In the genomic region with DNA sequence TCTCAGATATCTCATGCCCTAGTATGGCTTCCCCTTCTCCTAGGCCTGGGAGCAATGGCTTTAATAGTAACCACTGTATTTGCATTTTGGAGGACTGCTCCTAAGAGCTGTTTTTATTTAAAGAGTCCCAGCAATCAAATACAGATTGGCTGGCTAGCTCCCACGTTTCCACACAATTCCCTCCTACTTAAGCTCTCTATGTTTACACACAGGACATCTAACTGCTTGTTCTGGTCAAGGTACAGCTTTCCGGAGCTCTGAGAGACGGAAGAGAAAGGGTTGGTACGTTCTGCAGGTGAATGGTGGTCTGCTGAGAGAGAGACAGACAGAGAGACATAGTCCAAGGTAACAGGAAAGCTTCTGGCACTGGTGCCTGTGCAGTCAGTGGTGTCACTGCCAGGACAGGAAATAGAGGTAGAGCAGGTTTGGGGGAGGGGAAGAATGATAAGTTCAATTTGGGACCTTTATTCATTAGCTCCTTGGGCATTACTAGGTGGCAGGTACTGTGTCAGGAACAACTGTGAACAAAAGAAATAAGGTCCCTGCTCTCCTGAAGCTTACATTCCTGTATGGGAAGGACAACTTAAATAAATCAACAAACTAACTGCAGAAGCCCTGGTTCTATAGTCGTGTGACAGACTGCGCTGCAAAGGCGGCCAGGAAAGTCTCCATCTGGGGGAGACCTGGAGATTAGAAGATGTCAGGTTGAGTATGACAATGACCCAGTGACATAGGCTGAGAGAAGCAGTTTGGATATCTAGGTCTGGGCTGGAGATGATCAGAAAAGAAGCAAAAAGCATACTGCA, we compare ENCODE assay signal across 8 cellular contexts. TPM values are rescaled to one million over a fixed set of nuclear protein-coding genes. Genes with fewer than 3 reads are reported as not detected.
A peak's percentile ranks its signal among the peaks of the same experiment; 100 is the strongest.
DNase-seq lines count a peak whose midpoint lies in the region; ATAC-seq and TF ChIP-seq lines count a peak whose summit lies in the region.

No MANE protein-coding gene starts in this region.

- no peaks in the 10 kb centered on the region for H3K27me3 ChIP-seq in CD4-positive, alpha-beta memory T cell (ENCODE audit: insufficient read depth, low read length)
- no peaks in the 10 kb centered on the region for H3K27me3 ChIP-seq in body of pancreas
- no peaks in the 10 kb centered on the region for H3K27me3 ChIP-seq in foreskin keratinocyte
- H3K27me3 ChIP-seq in psoas muscle (ENCODE audit: insufficient read depth in 3 of 3, low read length in 2 of 3) = no peaks in the 10 kb centered on the region

- peaks cover 17 to 39% (median 26%) of the 10 kb centered on the region in 4 donors for H3K4me1 Mint-ChIP-seq in CD4-positive, alpha-beta memory T cell
- peaks cover 15 to 38% (median 37%) of the 10 kb centered on the region in 4 donors for H3K4me1 Mint-ChIP-seq in naive thymus-derived CD8-positive, alpha-beta T cell

- H3K4me3 Mint-ChIP-seq in CD4-positive, alpha-beta memory T cell = peak overlapping the region in 7 of 8 donors; percentile 57 to 91 (median 83)
- peak overlapping the region in 9 of 10 donors; percentile 18 to 93 (median 72) for H3K4me3 Mint-ChIP-seq in naive thymus-derived CD8-positive, alpha-beta T cell

- H3K4me1 ChIP-seq in CD4-positive, alpha-beta memory T cell (ENCODE audit: insufficient read depth, low read length) = peaks cover 19% of the 10 kb centered on the region
- peaks cover 36% of the 10 kb centered on the region for H3K4me1 ChIP-seq in body of pancreas
- H3K4me1 ChIP-seq in foreskin keratinocyte = no peaks in the 10 kb centered on the region
- peaks cover 23% of the 10 kb centered on the region for H3K4me1 ChIP-seq in psoas muscle

- no peaks in the 10 kb centered on the region for H3K36me3 ChIP-seq in CD4-positive, alpha-beta memory T cell (ENCODE audit: insufficient read depth, low read length)
- H3K36me3 ChIP-seq in body of pancreas (replicated peaks in 1 of 2; ENCODE audit: insufficient read depth in 1 of 2, low read depth in 2 of 2) (no peaks in the 10 kb centered on the region), psoas muscle (ENCODE audit: insufficient read depth in 1 of 2, low read depth in 1 of 2) (no peaks in the 10 kb centered on the region)

- POLR2A ChIA-PET in CD4-positive, alpha-beta memory T cell (lab: Charles Lee; ENCODE audit: partially characterized antibody) = no interaction called here
- POLR2A ChIA-PET in naive thymus-derived CD8-positive, alpha-beta T cell (lab: Charles Lee) = no interaction called here

- H3K27ac Mint-ChIP-seq in CD4-positive, alpha-beta memory T cell = peak overlapping the region; percentile 53 to 95 (median 83)
- peak overlapping the region; percentile 22 to 97 (median 93) for H3K27ac Mint-ChIP-seq in naive thymus-derived CD8-positive, alpha-beta T cell

- peak; percentile 53 for ATAC-seq in body of pancreas
- ATAC-seq in naive thymus-derived CD8-positive, alpha-beta T cell = no peak
- ATAC-seq in foreskin keratinocyte = no peak
- no peak for ATAC-seq in psoas muscle

- H3K27ac ChIP-seq in CD4-positive, alpha-beta memory T cell (ENCODE audit: low read depth, low read length) = no peak overlapping the region
- peak overlapping the region; percentile 66 to 90 (median 84) for H3K27ac ChIP-seq in body of pancreas
- H3K27ac ChIP-seq in foreskin keratinocyte = no peak overlapping the region
- H3K27ac ChIP-seq in psoas muscle = no peak overlapping the region

- intact Hi-C loops in CD4-positive, alpha-beta memory T cell (cut with micrococcal nuclease) = no loop called here
- intact Hi-C loops in body of pancreas (cut with DNase I) = no loop called here
- intact Hi-C loops in psoas muscle (cut with DNase I) = no loop called here

- CTCF ChIA-PET in CD4-positive, alpha-beta memory T cell (lab: Charles Lee; ENCODE audit: partially characterized antibody) = interaction anchor here (1.0 kb wide), 1 partner anchor 21 kb away, joined by 3 read pairs; no protein-coding TSS in a partner anchor

- DNase-seq in CD4-positive, alpha-beta memory T cell = no peak
- DNase-seq in NAMALWA (ENCODE audit: low spot score) (peak; percentile 50), body of pancreas (peak; percentile 63 to 85 (median 80)), foreskin keratinocyte (no peak), germinal center (ENCODE audit: low spot score) (no peak), psoas muscle (no peak), GM19240 (ENCODE audit: insufficient read length, low spot score) (no peak)
- no peak for DNase-seq in naive thymus-derived CD8-positive, alpha-beta T cell

- no peak for TF ChIP-seq CTCF in body of pancreas (IDR thresholded peaks at IDR 0.05)
- no peak for TF ChIP-seq CTCF in foreskin keratinocyte (conservative IDR thresholded peaks at IDR 0.05)
- TF ChIP-seq CTCF in psoas muscle (IDR thresholded peaks at IDR 0.05) = no peak

- 33 to 34% methylated on average over 7 of the region's 7 CpGs for WGBS in body of pancreas, 2 donors
- WGBS in psoas muscle, 3 donors = 87 to 91% (median 91%) methylated on average over 7 of the region's 7 CpGs

- no peaks in the 10 kb centered on the region for H3K27me3 Mint-ChIP-seq in CD4-positive, alpha-beta memory T cell
- no peaks in the 10 kb centered on the region for H3K27me3 Mint-ChIP-seq in naive thymus-derived CD8-positive, alpha-beta T cell

- no peaks in the 10 kb centered on the region for H3K9me3 ChIP-seq in CD4-positive, alpha-beta memory T cell (ENCODE audit: control insufficient read depth in 1 of 2, low read length in 2 of 2)
- H3K9me3 ChIP-seq in body of pancreas = no peaks in the 10 kb centered on the region
- H3K9me3 ChIP-seq in psoas muscle = no peaks in the 10 kb centered on the region

- no peak overlapping the region for H3K4me3 ChIP-seq in CD4-positive, alpha-beta memory T cell (ENCODE audit: low read length in 2 of 2)
- H3K4me3 ChIP-seq in body of pancreas (no peak overlapping the region), psoas muscle (no peak overlapping the region)

- peak in 2 of 3 donors; percentile 39 to 49 for TF ChIP-seq POLR2A in body of pancreas (IDR thresholded peaks at IDR 0.05)

- H3K36me3 Mint-ChIP-seq in CD4-positive, alpha-beta memory T cell = peaks cover 0 to 1% of the 10 kb centered on the region in 2 donors
- H3K36me3 Mint-ChIP-seq in naive thymus-derived CD8-positive, alpha-beta T cell = peaks cover 0 to 2% (median 0%) of the 10 kb centered on the region in 3 donors

- no peaks in the 10 kb centered on the region for H3K9me3 Mint-ChIP-seq in CD4-positive, alpha-beta memory T cell
- H3K9me3 Mint-ChIP-seq in naive thymus-derived CD8-positive, alpha-beta T cell = no peaks in the 10 kb centered on the region

RNA-seq across cellular contexts. Expression of a gene that starts 1.2 kb away (rescaled TPM):
- 1 to 10 TPM; 2.5 to 3.1 TPM for total RNA-seq in CD4-positive, alpha-beta memory T cell
- polyA plus RNA-seq in CD4-positive, alpha-beta memory T cell = 1 to 10 TPM; 4.2 to 5.4 TPM
- total RNA-seq in body of pancreas (1 to 10 TPM; 1.0 to 2.0 TPM), foreskin keratinocyte (4.8 and 6.0 TPM in 2 replicates), psoas muscle (10 to 100 TPM in 1 of 4 donors, 1 to 10 TPM in 3; 1.7 to 26.8 (median 6.1) TPM)
- total RNA-seq in naive thymus-derived CD8-positive, alpha-beta T cell = 1 to 10 TPM; 3.2 to 4.3 TPM
- polyA plus RNA-seq in naive thymus-derived CD8-positive, alpha-beta T cell = 10 to 100 TPM in 1 of 3 donors, 1 to 10 TPM in 2; 8.2 to 10.5 (median 9.2) TPM
- polyA plus RNA-seq in foreskin keratinocyte (4.1 and 4.7 TPM in 2 replicates), psoas muscle (10 to 100 TPM in 1 of 3 donors, 1 to 10 TPM in 2; 2.5 to 10.5 (median 9.2) TPM)

RNA-seq across cellular contexts. Expression of a gene that starts 50.6 kb away (rescaled TPM):
- 10 to 100 TPM; 11.2 to 12.9 TPM for total RNA-seq in CD4-positive, alpha-beta memory T cell
- 1 to 10 TPM in 1 of 2 donors, under 1 TPM in 1; 0.41 to 3.5 TPM for polyA plus RNA-seq in CD4-positive, alpha-beta memory T cell
- total RNA-seq in body of pancreas (10 to 100 TPM in 1 of 2 donors, 1 to 10 TPM in 1; 7.3 to 12.5 TPM), foreskin keratinocyte (9.4 and 10.4 TPM in 2 replicates), psoas muscle (10 to 100 TPM; 15.7 to 37.3 (median 29.0) TPM)
- 1 to 10 TPM; 8.8 to 9.2 TPM for total RNA-seq in naive thymus-derived CD8-positive, alpha-beta T cell
- 1 to 10 TPM in 2 of 3 donors, under 1 TPM in 1; 0.73 to 2.2 (median 1.1) TPM for polyA plus RNA-seq in naive thymus-derived CD8-positive, alpha-beta T cell
- polyA plus RNA-seq in foreskin keratinocyte (8.0 and 8.9 TPM in 2 replicates), psoas muscle (10 to 100 TPM; 20.7 to 26.0 (median 23.2) TPM)

Comparison
In these comparisons a context has a peak if more than half of its experiments do, and no peak if none do; other contexts are left out.
1. DNase-seq: peak in NAMALWA (single experiment) and body of pancreas (4 of 4); none in CD4-positive, alpha-beta memory T cell (0 of 5), naive thymus-derived CD8-positive, alpha-beta T cell (0 of 10), foreskin keratinocyte (0 of 2), germinal center (single experiment), psoas muscle (0 of 2) and GM19240 (single experiment).
2. H3K27ac ChIP-seq: peak in body of pancreas (4 of 4); none in CD4-positive, alpha-beta memory T cell (single experiment), foreskin keratinocyte (single experiment) and psoas muscle (single experiment).